23 cellular contexts compared by ENCODE assay signal in genomic region chr22:41362615-41363014, GRCh38.
"Had no signal": no experiment of that assay in that cellular context is flagged by ENCODE, and none has a peak within 500 bp of the region (broad histone marks: within the 10 kb centered on the region; RNA-seq: fewer than 3 reads in every experiment).

No MANE protein-coding gene starts in this region.

- H3K4me3 Mint-ChIP-seq: activated CD4-positive, alpha-beta memory T cell treated with anti-CD3 and anti-CD28 coated beads for 36 hours; activated CD4-positive, alpha-beta T cell treated with anti-CD3 and anti-CD28 coated beads, Interleukin-2, amount 10 ng/mL, durations not matched to agents 7 days and 5 days; activated naive CD4-positive, alpha-beta T cell treated with anti-CD3 and anti-CD28 coated beads, Interleukin-2, amount 10 ng/mL, durations not matched to agents 7 days and 5 days; activated naive CD8-positive, alpha-beta T cell treated with anti-CD3 and anti-CD28 coated beads, Interleukin-2, amount 10 ng/mL, durations not matched to agents 7 days and 5 days; activated T-helper 17 cell treated with anti-CD3 and anti-CD28 coated beads, Interleukin-2, amount 50 U/mL, for 72 hours had no signal

- H3K27me3 Mint-ChIP-seq: activated CD4-positive, alpha-beta memory T cell treated with anti-CD3 and anti-CD28 coated beads for 36 hours; activated T-helper 17 cell treated with anti-CD3 and anti-CD28 coated beads, Interleukin-2, amount 50 U/mL, for 72 hours had no signal

- H3K9me3 Mint-ChIP-seq: activated CD4-positive, alpha-beta memory T cell treated with anti-CD3 and anti-CD28 coated beads for 36 hours; activated CD4-positive, alpha-beta T cell treated with anti-CD3 and anti-CD28 coated beads, Interleukin-2, amount 10 ng/mL, durations not matched to agents 7 days and 5 days; activated naive CD4-positive, alpha-beta T cell treated with anti-CD3 and anti-CD28 coated beads, Interleukin-2, amount 10 ng/mL, durations not matched to agents 7 days and 5 days; activated naive CD8-positive, alpha-beta T cell treated with anti-CD3 and anti-CD28 coated beads, Interleukin-2, amount 10 ng/mL, durations not matched to agents 7 days and 5 days; activated T-helper 17 cell treated with anti-CD3 and anti-CD28 coated beads, Interleukin-2, amount 50 U/mL, for 72 hours had no signal

- H3K27ac Mint-ChIP-seq: activated CD4-positive, alpha-beta memory T cell treated with anti-CD3 and anti-CD28 coated beads for 36 hours; activated CD4-positive, alpha-beta T cell treated with anti-CD3 and anti-CD28 coated beads, Interleukin-2, amount 10 ng/mL, durations not matched to agents 7 days and 5 days; activated naive CD4-positive, alpha-beta T cell treated with anti-CD3 and anti-CD28 coated beads, Interleukin-2, amount 10 ng/mL, durations not matched to agents 7 days and 5 days; activated naive CD8-positive, alpha-beta T cell treated with anti-CD3 and anti-CD28 coated beads, Interleukin-2, amount 10 ng/mL, durations not matched to agents 7 days and 5 days; activated T-helper 17 cell treated with anti-CD3 and anti-CD28 coated beads, Interleukin-2, amount 50 U/mL, for 72 hours had no signal

- H3K27ac ChIP-seq: adrenal gland, Peyer's patch, SJSA1 had no signal

- DNase-seq: activated CD4-positive, alpha-beta memory T cell treated with anti-CD3 and anti-CD28 coated beads for 36 hours; activated CD4-positive, alpha-beta T cell treated with anti-CD3 and anti-CD28 coated beads, Interleukin-2, amount 10 ng/mL, durations not matched to agents 7 days and 5 days; activated CD4-positive, CD25-positive, alpha-beta regulatory T cell; activated gamma-delta T cell; activated naive CD4-positive, alpha-beta T cell treated with anti-CD3 and anti-CD28 coated beads, Interleukin-2, amount 10 ng/mL, durations not matched to agents 7 days and 5 days; activated naive CD8-positive, alpha-beta T cell treated with anti-CD3 and anti-CD28 coated beads, Interleukin-2, amount 10 ng/mL, durations not matched to agents 7 days and 5 days; activated T-cell treated with anti-CD3 and anti-CD28 coated beads for 4 hours; activated T-cell treated with anti-CD3 and anti-CD28 coated beads, Interleukin-2, amount 50 U/mL, for 48 hours; aorta; central memory CD4-positive, alpha-beta T cell; NCI-H1048; NCI-H146; NCI-H187 treated with DMSO at 0.1 percent for 48 hours; NCI-H2081 treated with DMSO at 0.1 percent for 48 hours; NCI-H446; NCI-H524; Peyer's patch; Right ventricle myocardium superior; SW 1271 had no signal

- H3K4me1 Mint-ChIP-seq: activated CD4-positive, alpha-beta T cell treated with anti-CD3 and anti-CD28 coated beads, Interleukin-2, amount 10 ng/mL, durations not matched to agents 7 days and 5 days; activated naive CD4-positive, alpha-beta T cell treated with anti-CD3 and anti-CD28 coated beads, Interleukin-2, amount 10 ng/mL, durations not matched to agents 7 days and 5 days; activated naive CD8-positive, alpha-beta T cell treated with anti-CD3 and anti-CD28 coated beads, Interleukin-2, amount 10 ng/mL, durations not matched to agents 7 days and 5 days; activated T-helper 17 cell treated with anti-CD3 and anti-CD28 coated beads, Interleukin-2, amount 50 U/mL, for 72 hours had no signal

- ATAC-seq: activated T-helper 17 cell treated with anti-CD3 and anti-CD28 coated beads, Interleukin-2, amount 50 U/mL, for 72 hours; SK-N-SH treated with all-trans-retinoic acid at 6 μM for 48 hours had no signal

- H3K4me3 ChIP-seq: adrenal gland, Peyer's patch, SJSA1 had no signal

- H3K9me3 ChIP-seq: adrenal gland, Peyer's patch, SJSA1 had no signal

- H3K27me3 ChIP-seq: adrenal gland, Peyer's patch, SJSA1 had no signal

- H3K36me3 Mint-ChIP-seq: activated CD4-positive, alpha-beta memory T cell treated with anti-CD3 and anti-CD28 coated beads for 36 hours; activated naive CD4-positive, alpha-beta T cell treated with anti-CD3 and anti-CD28 coated beads, Interleukin-2, amount 10 ng/mL, durations not matched to agents 7 days and 5 days; activated naive CD8-positive, alpha-beta T cell treated with anti-CD3 and anti-CD28 coated beads, Interleukin-2, amount 10 ng/mL, durations not matched to agents 7 days and 5 days had no signal
